Comparison of ENCODE assay signal across 1 cellular context in genomic region chr3:38112378-38112761, GRCh38.
TF ChIP-seq lines count a peak whose summit lies in the region.

No MANE protein-coding gene starts in this region.

TF ChIP-seq in HepG2, 621 proteins besides CTCF, POLR2A, EP300 and RAD21:
- no peak for TF ChIP-seq RERE (CRISPR knock-in tag; IDR thresholded peaks at IDR 0.05; ENCODE audit: low read depth)
